In the genomic region with DNA sequence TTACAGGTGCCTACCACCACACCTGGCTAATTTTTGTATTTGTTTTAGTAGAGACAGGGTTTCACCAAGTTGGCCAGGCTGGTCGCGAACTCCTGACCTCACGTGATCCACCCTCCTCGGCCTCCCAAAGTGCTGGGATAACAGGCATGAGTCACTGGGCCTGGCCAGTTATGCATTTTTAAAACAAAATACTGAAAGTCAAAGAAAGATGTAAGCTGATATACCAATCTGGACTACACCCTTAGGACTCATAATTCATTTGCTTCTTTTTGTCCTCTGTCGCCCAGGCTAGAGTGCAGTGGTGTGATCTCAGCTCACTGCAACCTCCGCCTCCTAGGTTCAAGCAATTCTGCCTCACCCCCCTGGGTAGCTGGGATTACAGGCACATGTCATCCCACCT, we compare ENCODE assay signal across 7 cellular contexts. TPM values are rescaled to one million over a fixed set of nuclear protein-coding genes. Genes with fewer than 3 reads are reported as not detected.
DNase-seq lines count a peak whose midpoint lies in the region; TF ChIP-seq lines count a peak whose summit lies in the region.
"Not testable (repeated sequence)": the region's sequence is repeated elsewhere in the genome, so short reads cannot be mapped to it uniquely, and the experiment has no call there.

No MANE protein-coding gene starts in this region.

- CTCF ChIA-PET in RWPE1 (lab: Yijun Ruan, JAX): interaction anchor here (0.6 to 0.7 kb wide), 2 partner anchors 68 to 145 kb away, joined by 3 read pairs; no protein-coding TSS in a partner anchor

- not testable (repeated sequence) for H3K27me3 ChIP-seq in MG63

- TF ChIP-seq CTCF in RWPE1 (conservative IDR thresholded peaks at IDR 0.05; ENCODE audit: low read depth); astrocyte of the spinal cord (IDR thresholded peaks at IDR 0.05; ENCODE audit: low read depth, low read length): not testable (repeated sequence)

- DNase-seq in ELR (ENCODE audit: low read depth) (peak; percentile 46), HT1080 (ENCODE audit: low read depth) (peak; percentile 47), MG63 (peak; percentile 66), astrocyte of the spinal cord (ENCODE audit: low read depth, low spot score) (peak; percentile 20), fibroblast of gingiva (ENCODE audit: low read depth) (peak; percentile 40), fibroblast of the conjunctiva (ENCODE audit: low read depth) (peak; percentile 23)
- not testable (repeated sequence) for DNase-seq in RWPE1 (ENCODE audit: low spot score)

- not testable (repeated sequence) for H3K4me3 ChIP-seq in MG63; astrocyte of the spinal cord (ENCODE audit: low read depth, low read length)

- H3K27ac ChIP-seq in RWPE1: 0 out of 2 replicates have a peak overlapping the region, but pooled peaks have one; percentile 1

- in situ Hi-C loops in astrocyte of the spinal cord (cut with HindIII; ENCODE audit: low sequenced_read_pairs): not testable (repeated sequence)

- not testable (repeated sequence) for H3K9me3 ChIP-seq in MG63

- POLR2A ChIA-PET in RWPE1 (lab: Yijun Ruan, JAX; ENCODE audit: low non-redundant PET): not testable (repeated sequence)

- not testable (repeated sequence) for H3K36me3 ChIP-seq in MG63

RNA-seq across cellular contexts. Expression of a gene that starts 14.3 kb away (rescaled TPM):
- 45.1 and 50.1 TPM in 2 replicates for total RNA-seq in HT1080 (2014; rRNA removed; shearing (Covaris generic))
- polyA plus RNA-seq in HT1080 (2015; cell fraction: cytosol; rRNA removed): 23.4 and 26.7 TPM in 2 replicates
- 26.2 and 28.5 TPM in 2 replicates for polyA plus RNA-seq in HT1080 (2015; cell fraction: nucleus; rRNA removed)
- 9.9 and 15.8 TPM in 2 replicates for total RNA-seq in MG63 (2014; rRNA removed; shearing (Covaris generic); ENCODE audit: low replicate concordance)
